2 cellular contexts compared by ENCODE assay signal in the genomic region with DNA sequence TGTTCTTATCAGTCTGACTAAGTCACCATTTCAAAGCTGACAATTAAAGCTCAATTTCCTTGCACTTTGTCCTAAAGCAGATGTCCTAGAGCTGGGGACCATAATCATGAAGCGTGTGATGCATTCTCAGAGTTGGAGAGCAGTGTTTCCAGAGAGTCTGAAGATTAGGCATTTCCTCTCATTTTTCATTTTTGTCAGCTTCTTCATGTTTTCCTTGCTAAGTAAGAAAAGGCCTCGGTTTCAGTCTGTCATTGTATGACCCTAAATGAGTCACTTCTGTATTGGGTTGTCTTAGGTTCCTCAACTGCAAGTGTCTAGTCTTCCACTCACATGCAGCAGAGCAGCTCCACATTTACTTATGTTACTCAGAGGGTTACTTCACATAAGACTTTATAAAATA.
TF ChIP-seq lines count a peak whose summit lies in the region.

No MANE protein-coding gene starts in this region.

TF ChIP-seq in liver, 16 proteins besides CTCF, POLR2A, EP300 and RAD21 (continued from another document):
- TF ChIP-seq, protein P1, sequence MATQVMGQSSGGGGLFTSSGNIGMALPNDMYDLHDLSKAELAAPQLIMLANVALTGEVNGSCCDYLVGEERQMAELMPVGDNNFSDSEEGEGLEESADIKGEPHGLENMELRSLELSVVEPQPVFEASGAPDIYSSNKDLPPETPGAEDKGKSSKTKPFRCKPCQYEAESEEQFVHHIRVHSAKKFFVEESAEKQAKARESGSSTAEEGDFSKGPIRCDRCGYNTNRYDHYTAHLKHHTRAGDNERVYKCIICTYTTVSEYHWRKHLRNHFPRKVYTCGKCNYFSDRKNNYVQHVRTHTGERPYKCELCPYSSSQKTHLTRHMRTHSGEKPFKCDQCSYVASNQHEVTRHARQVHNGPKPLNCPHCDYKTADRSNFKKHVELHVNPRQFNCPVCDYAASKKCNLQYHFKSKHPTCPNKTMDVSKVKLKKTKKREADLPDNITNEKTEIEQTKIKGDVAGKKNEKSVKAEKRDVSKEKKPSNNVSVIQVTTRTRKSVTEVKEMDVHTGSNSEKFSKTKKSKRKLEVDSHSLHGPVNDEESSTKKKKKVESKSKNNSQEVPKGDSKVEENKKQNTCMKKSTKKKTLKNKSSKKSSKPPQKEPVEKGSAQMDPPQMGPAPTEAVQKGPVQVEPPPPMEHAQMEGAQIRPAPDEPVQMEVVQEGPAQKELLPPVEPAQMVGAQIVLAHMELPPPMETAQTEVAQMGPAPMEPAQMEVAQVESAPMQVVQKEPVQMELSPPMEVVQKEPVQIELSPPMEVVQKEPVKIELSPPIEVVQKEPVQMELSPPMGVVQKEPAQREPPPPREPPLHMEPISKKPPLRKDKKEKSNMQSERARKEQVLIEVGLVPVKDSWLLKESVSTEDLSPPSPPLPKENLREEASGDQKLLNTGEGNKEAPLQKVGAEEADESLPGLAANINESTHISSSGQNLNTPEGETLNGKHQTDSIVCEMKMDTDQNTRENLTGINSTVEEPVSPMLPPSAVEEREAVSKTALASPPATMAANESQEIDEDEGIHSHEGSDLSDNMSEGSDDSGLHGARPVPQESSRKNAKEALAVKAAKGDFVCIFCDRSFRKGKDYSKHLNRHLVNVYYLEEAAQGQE (IDR thresholded peaks at IDR 0.05) = no peak
- no peak for TF ChIP-seq FOXA1 (IDR thresholded peaks at IDR 0.05)
- no peak for TF ChIP-seq SP1 (IDR thresholded peaks at IDR 0.05)
- TF ChIP-seq, protein P2, sequence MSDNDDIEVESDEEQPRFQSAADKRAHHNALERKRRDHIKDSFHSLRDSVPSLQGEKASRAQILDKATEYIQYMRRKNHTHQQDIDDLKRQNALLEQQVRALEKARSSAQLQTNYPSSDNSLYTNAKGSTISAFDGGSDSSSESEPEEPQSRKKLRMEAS (IDR thresholded peaks at IDR 0.05) = no peak
- TF ChIP-seq, protein P3, sequence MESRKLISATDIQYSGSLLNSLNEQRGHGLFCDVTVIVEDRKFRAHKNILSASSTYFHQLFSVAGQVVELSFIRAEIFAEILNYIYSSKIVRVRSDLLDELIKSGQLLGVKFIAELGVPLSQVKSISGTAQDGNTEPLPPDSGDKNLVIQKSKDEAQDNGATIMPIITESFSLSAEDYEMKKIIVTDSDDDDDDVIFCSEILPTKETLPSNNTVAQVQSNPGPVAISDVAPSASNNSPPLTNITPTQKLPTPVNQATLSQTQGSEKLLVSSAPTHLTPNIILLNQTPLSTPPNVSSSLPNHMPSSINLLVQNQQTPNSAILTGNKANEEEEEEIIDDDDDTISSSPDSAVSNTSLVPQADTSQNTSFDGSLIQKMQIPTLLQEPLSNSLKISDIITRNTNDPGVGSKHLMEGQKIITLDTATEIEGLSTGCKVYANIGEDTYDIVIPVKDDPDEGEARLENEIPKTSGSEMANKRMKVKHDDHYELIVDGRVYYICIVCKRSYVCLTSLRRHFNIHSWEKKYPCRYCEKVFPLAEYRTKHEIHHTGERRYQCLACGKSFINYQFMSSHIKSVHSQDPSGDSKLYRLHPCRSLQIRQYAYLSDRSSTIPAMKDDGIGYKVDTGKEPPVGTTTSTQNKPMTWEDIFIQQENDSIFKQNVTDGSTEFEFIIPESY (IDR thresholded peaks at IDR 0.05) = no peak
- no peak for TF ChIP-seq FOXA2 (IDR thresholded peaks at IDR 0.05)
- TF ChIP-seq EGR1 (IDR thresholded peaks at IDR 0.05; ENCODE audit: low read depth in 2 of 2) = no peak
- TF ChIP-seq HNF4A (conservative IDR thresholded peaks at IDR 0.05) = no peak
- peak in 1 of 2 donors; percentile 22 for TF ChIP-seq RXRA (IDR thresholded peaks at IDR 0.05)
- no peak for TF ChIP-seq TAF1 (conservative IDR thresholded peaks at IDR 0.05)
- no peak for TF ChIP-seq GABPA (IDR thresholded peaks at IDR 0.05 in 1 of 2, conservative IDR thresholded peaks at IDR 0.05 in 1 of 2)
- TF ChIP-seq JUND (IDR thresholded peaks at IDR 0.05) = peak; percentile 28 to 67
- TF ChIP-seq YY1 (IDR thresholded peaks at IDR 0.05) = no peak
- TF ChIP-seq HNF4G (IDR thresholded peaks at IDR 0.05) = no peak
- TF ChIP-seq NR2F2 (IDR thresholded peaks at IDR 0.05) = peak; percentile 68
TF ChIP-seq in liver: peak in this region for 3.

TF ChIP-seq in HepG2, 621 proteins besides CTCF, POLR2A, EP300 and RAD21 (continued from another document):
- TF ChIP-seq, protein P4, sequence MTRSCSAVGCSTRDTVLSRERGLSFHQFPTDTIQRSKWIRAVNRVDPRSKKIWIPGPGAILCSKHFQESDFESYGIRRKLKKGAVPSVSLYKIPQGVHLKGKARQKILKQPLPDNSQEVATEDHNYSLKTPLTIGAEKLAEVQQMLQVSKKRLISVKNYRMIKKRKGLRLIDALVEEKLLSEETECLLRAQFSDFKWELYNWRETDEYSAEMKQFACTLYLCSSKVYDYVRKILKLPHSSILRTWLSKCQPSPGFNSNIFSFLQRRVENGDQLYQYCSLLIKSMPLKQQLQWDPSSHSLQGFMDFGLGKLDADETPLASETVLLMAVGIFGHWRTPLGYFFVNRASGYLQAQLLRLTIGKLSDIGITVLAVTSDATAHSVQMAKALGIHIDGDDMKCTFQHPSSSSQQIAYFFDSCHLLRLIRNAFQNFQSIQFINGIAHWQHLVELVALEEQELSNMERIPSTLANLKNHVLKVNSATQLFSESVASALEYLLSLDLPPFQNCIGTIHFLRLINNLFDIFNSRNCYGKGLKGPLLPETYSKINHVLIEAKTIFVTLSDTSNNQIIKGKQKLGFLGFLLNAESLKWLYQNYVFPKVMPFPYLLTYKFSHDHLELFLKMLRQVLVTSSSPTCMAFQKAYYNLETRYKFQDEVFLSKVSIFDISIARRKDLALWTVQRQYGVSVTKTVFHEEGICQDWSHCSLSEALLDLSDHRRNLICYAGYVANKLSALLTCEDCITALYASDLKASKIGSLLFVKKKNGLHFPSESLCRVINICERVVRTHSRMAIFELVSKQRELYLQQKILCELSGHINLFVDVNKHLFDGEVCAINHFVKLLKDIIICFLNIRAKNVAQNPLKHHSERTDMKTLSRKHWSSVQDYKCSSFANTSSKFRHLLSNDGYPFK (CRISPR knock-in tag; IDR thresholded peaks at IDR 0.05; ENCODE audit: borderline replicate concordance) = no peak
- TF ChIP-seq ZNF598 (CRISPR knock-in tag; IDR thresholded peaks at IDR 0.05; ENCODE audit: borderline replicate concordance) = no peak
- TF ChIP-seq, protein P5, sequence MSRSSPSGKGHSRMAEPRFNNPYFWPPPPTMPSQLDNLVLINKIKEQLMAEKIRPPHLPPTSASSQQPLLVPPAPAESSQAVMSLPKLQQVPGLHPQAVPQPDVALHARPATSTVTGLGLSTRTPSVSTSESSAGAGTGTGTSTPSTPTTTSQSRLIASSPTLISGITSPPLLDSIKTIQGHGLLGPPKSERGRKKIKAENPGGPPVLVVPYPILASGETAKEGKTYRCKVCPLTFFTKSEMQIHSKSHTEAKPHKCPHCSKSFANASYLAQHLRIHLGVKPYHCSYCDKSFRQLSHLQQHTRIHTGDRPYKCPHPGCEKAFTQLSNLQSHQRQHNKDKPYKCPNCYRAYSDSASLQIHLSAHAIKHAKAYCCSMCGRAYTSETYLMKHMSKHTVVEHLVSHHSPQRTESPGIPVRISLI (CRISPR knock-in tag; IDR thresholded peaks at IDR 0.05; ENCODE audit: borderline replicate concordance) = no peak
- no peak for TF ChIP-seq SALL2 (CRISPR knock-in tag; IDR thresholded peaks at IDR 0.05)
- no peak for TF ChIP-seq CENPX (CRISPR knock-in tag; IDR thresholded peaks at IDR 0.05)
- TF ChIP-seq FOXM1 (CRISPR knock-in tag; IDR thresholded peaks at IDR 0.05) = no peak
- no peak for TF ChIP-seq KAT2B (IDR thresholded peaks at IDR 0.05; ENCODE audit: borderline replicate concordance, low read depth, low read length)
- TF ChIP-seq GATAD1 (CRISPR knock-in tag; IDR thresholded peaks at IDR 0.05) = no peak
TF ChIP-seq in HepG2: peak in this region for 0.
